Comparison of ENCODE assay signal across 8 cellular contexts in genomic region chr10:30435068-30435422, GRCh38. TPM values are rescaled to one million over a fixed set of nuclear protein-coding genes. Genes with fewer than 3 reads are reported as not detected.
A peak's percentile ranks its signal among the peaks of the same experiment; 100 is the strongest.
DNase-seq lines count a peak whose midpoint lies in the region; ATAC-seq, FAIRE-seq and TF ChIP-seq lines count a peak whose summit lies in the region.

No MANE protein-coding gene starts in this region.

- peaks cover 5% of the 10 kb centered on the region; the same call in 1 of the 2 replicates for H4K20me1 ChIP-seq in IMR-90 (ENCODE audit: insufficient read depth, low read length)

- H2AFZ ChIP-seq in IMR-90 (replicated peaks; ENCODE audit: low read length, poor library complexity): peak overlapping the region; percentile 74

- peak overlapping the region; percentile 90 to 95 for H3K4me3 Mint-ChIP-seq in stimulated activated naive CD8-positive, alpha-beta T cell treated with anti-CD3 and anti-CD28 coated beads, Interleukin-15, amount 100 ng/mL, for 72 hours

- peaks cover 65% of the 10 kb centered on the region for H3K4me1 Mint-ChIP-seq in stimulated activated naive CD8-positive, alpha-beta T cell treated with anti-CD3 and anti-CD28 coated beads, Interleukin-15, amount 100 ng/mL, for 72 hours

- H3K9me3 ChIP-seq in A673 (ENCODE audit: low read depth, low read length, poor library complexity, severe bottlenecking) (no peaks in the 10 kb centered on the region), IMR-90 (ENCODE audit: control insufficient read depth, insufficient read depth, low read length) (no peaks in the 10 kb centered on the region), kidney (ENCODE audit: control insufficient read depth in 1 of 2, low read length in 2 of 2) (no peaks in the 10 kb centered on the region)

- H3K4me1 ChIP-seq in A673 (ENCODE audit: insufficient read depth, low read length, poor library complexity, severe bottlenecking): peaks cover 35% of the 10 kb centered on the region
- peaks cover 20% of the 10 kb centered on the region for H3K4me1 ChIP-seq in IMR-90 (ENCODE audit: control insufficient read depth, insufficient read depth, low read length)
- peaks cover 14 to 22% of the 10 kb centered on the region in 2 donors for H3K4me1 ChIP-seq in kidney (ENCODE audit: control insufficient read depth in 1 of 2, insufficient read depth in 1 of 2, low read depth in 1 of 2, low read length in 2 of 2)

- WGBS in IMR-90 (ENCODE audit: extremely low coverage in 2 of 2, insufficient read length in 1 of 2), 2 experiments: 4% methylated on average over 9 of the region's 13 CpGs; no CpG with 5 or more reads in 1 of the 2 experiments

- H3K27ac ChIP-seq in A673 (ENCODE audit: low read depth, low read length, poor library complexity, severe bottlenecking) (peak overlapping the region; percentile 86), IMR-90 (ENCODE audit: insufficient read depth, low read length) (peak overlapping the region; percentile 72), kidney (ENCODE audit: low read depth in 2 of 2, low read length in 2 of 2) (peak overlapping the region; percentile 97 to 99)

- peak overlapping the region; percentile 34 for H3K4ac ChIP-seq in IMR-90 (ENCODE audit: low read depth, low read length)

- H3K9ac ChIP-seq in IMR-90 (ENCODE audit: low read depth, low read length): peak overlapping the region; percentile 86
- H3K9ac ChIP-seq in kidney (ENCODE audit: low read length in 2 of 2): peak overlapping the region; percentile 72 to 83

- H3K79me1 ChIP-seq in IMR-90 (ENCODE audit: low read depth in 1 of 2, low read length in 2 of 2): peaks cover 13 to 37% of the 10 kb centered on the region in 2 experiments

- TF ChIP-seq RAD21 in IMR-90 (IDR thresholded peaks at IDR 0.05; ENCODE audit: low read length): no peak

- H3K18ac ChIP-seq in IMR-90 (ENCODE audit: low read depth, low read length): peak overlapping the region; percentile 51

- TF ChIP-seq CTCF in A673 (conservative IDR thresholded peaks at IDR 0.05; ENCODE audit: low read depth, low read length) (no peak), IMR-90 (conservative IDR thresholded peaks at IDR 0.05; ENCODE audit: low read depth, low read length) (no peak), astrocyte of the spinal cord (IDR thresholded peaks at IDR 0.05; ENCODE audit: low read depth, low read length) (no peak), kidney (IDR thresholded peaks at IDR 0.05; ENCODE audit: borderline replicate concordance, extremely low read depth, insufficient read depth) (no peak)

- no peaks in the 10 kb centered on the region for H3K27me3 Mint-ChIP-seq in stimulated activated naive CD8-positive, alpha-beta T cell treated with anti-CD3 and anti-CD28 coated beads, Interleukin-15, amount 100 ng/mL, for 72 hours

- POLR2A ChIA-PET in A673 (lab: Charles Lee; ENCODE audit: low non-redundant PET) (no interaction called here), IMR-90 (lab: Charles Lee; ENCODE audit: unreplicated experiment) (no interaction called here)

- H2AK9ac ChIP-seq in IMR-90 (replicated peaks; ENCODE audit: low read depth, low read length, poor library complexity): peak overlapping the region; percentile 60

- peak overlapping the region; percentile 53 for H3K14ac ChIP-seq in IMR-90 (replicated peaks; ENCODE audit: low read depth, low read length)

- peak overlapping the region; percentile 17 for H2BK120ac ChIP-seq in IMR-90 (ENCODE audit: low read depth, low read length)

- FAIRE-seq in kidney (lab: Jason Lieb, UNC): no peak

- peaks cover 5% of the 10 kb centered on the region; the same call in 1 of the 2 replicates for H3K9me1 ChIP-seq in IMR-90 (ENCODE audit: insufficient read depth, low read length)

- in situ Hi-C loops in IMR-90 (cut with MboI; ENCODE audit: low sequenced_read_pairs): no loop called here
- in situ Hi-C loops in astrocyte of the spinal cord (cut with HindIII; ENCODE audit: low sequenced_read_pairs): no loop called here

- H4K91ac ChIP-seq in IMR-90 (ENCODE audit: insufficient read depth, low read depth, low read length): peak overlapping the region; percentile 24; the same call in 1 of the 2 replicates

- no peak overlapping the region; the same call in 2 of the 3 replicates for H2BK15ac ChIP-seq in IMR-90 (ENCODE audit: low read depth, low read length)

- H3K36me3 ChIP-seq in A673 (ENCODE audit: insufficient read depth, low read length, poor library complexity, severe bottlenecking) (peaks cover 3% of the 10 kb centered on the region), IMR-90 (ENCODE audit: control insufficient read depth, insufficient read depth, low read length) (peaks cover 3% of the 10 kb centered on the region; the same call in 1 of the 2 replicates), kidney (ENCODE audit: control insufficient read depth in 1 of 2, insufficient read depth in 2 of 2, low read length in 2 of 2) (peaks cover 3 to 5% of the 10 kb centered on the region in 2 donors)

- H4K5ac ChIP-seq in IMR-90 (ENCODE audit: low read depth, low read length): peak overlapping the region; percentile 73

- H3K56ac ChIP-seq in IMR-90 (ENCODE audit: extremely low read depth, insufficient read depth, low read length): 0 out of 2 replicates have a peak overlapping the region, but pooled peaks have one; percentile 13

- intact Hi-C loops in A673 (cut with micrococcal nuclease; ENCODE audit: unreplicated experiment) (no loop called here), IMR-90 (cut with micrococcal nuclease) (no loop called here), kidney (cut with DNase I) (no loop called here)

- no peak for TF ChIP-seq POLR2A in IMR-90 (IDR thresholded peaks at IDR 0.05; ENCODE audit: low read depth, low read length)

- H3K4me2 ChIP-seq in IMR-90 (ENCODE audit: low read depth, low read length): peak overlapping the region; percentile 96

- BruUV-seq in A673 (replicated peaks; lab: Mats Ljungman, UMichigan) (TSS peak; percentile 29), IMR-90 (replicated peaks; lab: Mats Ljungman, UMichigan) (TSS peak; percentile 40)

- H4K8ac ChIP-seq in IMR-90 (ENCODE audit: low read depth in 2 of 2, low read length in 2 of 2): peak overlapping the region; percentile 23 to 39; a peak in 2 of 4 replicates

- H3K4me3 ChIP-seq in A673 (ENCODE audit: low read depth, low read length, poor library complexity, severe bottlenecking): peak overlapping the region; percentile 96
- peak overlapping the region; percentile 77 for H3K4me3 ChIP-seq in IMR-90 (ENCODE audit: insufficient read depth, low read depth, low read length)
- peak overlapping the region; percentile 70 for H3K4me3 ChIP-seq in astrocyte of the spinal cord (ENCODE audit: low read depth, low read length)
- peak overlapping the region; percentile 88 to 92 for H3K4me3 ChIP-seq in kidney (ENCODE audit: low read length in 2 of 2)

- H3K23ac ChIP-seq in IMR-90 (ENCODE audit: low read depth, low read length): peak overlapping the region; percentile 14

- H3K27ac Mint-ChIP-seq in stimulated activated naive CD8-positive, alpha-beta T cell treated with anti-CD3 and anti-CD28 coated beads, Interleukin-15, amount 100 ng/mL, for 72 hours: peak overlapping the region in 1 of 2 donors; percentile 93

- CTCF ChIA-PET in A673 (lab: Charles Lee): no interaction called here
- CTCF ChIA-PET in IMR-90 (lab: Yijun Ruan, JAX): interaction anchor here (1.9 kb wide), 1 partner anchor 12 kb away, joined by 6 read pairs; no protein-coding TSS in a partner anchor

- H3K27me3 ChIP-seq in A673 (replicated peaks; ENCODE audit: insufficient read depth, low read depth, low read length, poor library complexity): no peaks in the 10 kb centered on the region
- no peaks in the 10 kb centered on the region for H3K27me3 ChIP-seq in IMR-90 (ENCODE audit: control insufficient read depth, insufficient read depth, low read length)

- H2BK5ac ChIP-seq in IMR-90 (ENCODE audit: low read depth, low read length, poor library complexity, severe bottlenecking): peak overlapping the region; percentile 35

- H2AK5ac ChIP-seq in IMR-90 (ENCODE audit: low read depth, low read length): 0 out of 2 replicates have a peak overlapping the region, but pooled peaks have one; percentile 1

- ATAC-seq in IMR-90 (ENCODE audit: low read depth): 0 out of 2 replicates have a peak, but pooled peaks have one; percentile 0
- no peak for ATAC-seq in stimulated activated naive CD8-positive, alpha-beta T cell treated with anti-CD3 and anti-CD28 coated beads, Interleukin-15, amount 100 ng/mL, for 72 hours
- ATAC-seq in HG03571 (IDR thresholded peaks at IDR 0.05; ENCODE audit: unreplicated experiment): no peak
- ATAC-seq in HG02798 (IDR thresholded peaks at IDR 0.05; ENCODE audit: poor library complexity, unreplicated experiment): no peak
- no peak for ATAC-seq in HG03135 (IDR thresholded peaks at IDR 0.05; ENCODE audit: unreplicated experiment)

- 0 out of 2 replicates have a peak overlapping the region, but pooled peaks have one; percentile 6 for H2BK20ac ChIP-seq in IMR-90 (ENCODE audit: low read depth, low read length)

- dilution Hi-C loops in IMR-90 (cut with HindIII; ENCODE audit: low sequenced_read_pairs, unreplicated experiment): no loop called here

- peak; percentile 52 for DNase-seq in A673 (ENCODE audit: low spot score)
- peak; percentile 52 for DNase-seq in IMR-90
- no peak for DNase-seq in astrocyte of the spinal cord (ENCODE audit: low read depth, low spot score)
- no peak for DNase-seq in kidney
- DNase-seq in stimulated activated naive CD8-positive, alpha-beta T cell treated with anti-CD3 and anti-CD28 coated beads, Interleukin-15, amount 100 ng/mL, for 72 hours: no peak

- no peaks in the 10 kb centered on the region for H3K9me3 Mint-ChIP-seq in stimulated activated naive CD8-positive, alpha-beta T cell treated with anti-CD3 and anti-CD28 coated beads, Interleukin-15, amount 100 ng/mL, for 72 hours

TF ChIP-seq in IMR-90, 13 proteins besides CTCF, POLR2A, EP300 and RAD21 (continues in another document):
- TF ChIP-seq MXI1 (IDR thresholded peaks at IDR 0.05; ENCODE audit: borderline replicate concordance, low read depth, low read length): no peak
- no peak for TF ChIP-seq CHD1 (IDR thresholded peaks at IDR 0.05; ENCODE audit: low read depth, low read length)
- no peak for TF ChIP-seq BHLHE40 (IDR thresholded peaks at IDR 0.05; ENCODE audit: low read depth, low read length)
- no peak for TF ChIP-seq SMC3 (IDR thresholded peaks at IDR 0.05; ENCODE audit: low read depth, low read length)
- no peak for TF ChIP-seq NFE2L2 (IDR thresholded peaks at IDR 0.05; ENCODE audit: low read depth, low read length)
- no peak for TF ChIP-seq MAFK (IDR thresholded peaks at IDR 0.05; ENCODE audit: low read depth, low read length)
- no peak for TF ChIP-seq FOS (IDR thresholded peaks at IDR 0.05; ENCODE audit: low read depth, low read length)
- TF ChIP-seq MAZ (IDR thresholded peaks at IDR 0.05; ENCODE audit: borderline replicate concordance, low read depth, low read length): no peak

RNA-seq across cellular contexts. Expression of gene MAP3K8, which starts 1.1 kb away (rescaled TPM):
- 4.5 TPM in 2 replicates for total RNA-seq in A673 (2021)
- total RNA-seq in IMR-90 (2012; rRNA removed): 1.8 and 3.9 TPM in 2 replicates
- polyA plus RNA-seq in IMR-90 (2012; rRNA removed): 2.6 and 2.8 TPM in 2 replicates
- 0.93 and 1.6 TPM in 2 replicates for polyA plus RNA-seq in IMR-90 (2012; cell fraction: cytosol; rRNA removed)
- polyA plus RNA-seq in IMR-90 (2012; cell fraction: nucleus; rRNA removed; ENCODE audit: low replicate concordance): 2.8 and 29.4 TPM in 2 replicates
- 41.6 TPM for total RNA-seq in kidney
- polyA plus RNA-seq in kidney (ENCODE audit: insufficient read depth, low read depth, low replicate concordance): 6.7 TPM

Comparison
In these comparisons a context has a peak if more than half of its experiments do, and no peak if none do; other contexts are left out.
1. DNase-seq: peak in A673 (single experiment) and IMR-90 (single experiment); none in astrocyte of the spinal cord (single experiment), kidney (single experiment) and stimulated activated naive CD8-positive, alpha-beta T cell treated with anti-CD3 and anti-CD28 coated beads, Interleukin-15, amount 100 ng/mL, for 72 hours (0 of 2).
2. Peak in every context shown above with its lines, with median percentiles within 50 percentile points of each other: H3K27ac ChIP-seq and H3K4me3 ChIP-seq.